24 cellular contexts compared by ENCODE assay signal in the genomic region with DNA sequence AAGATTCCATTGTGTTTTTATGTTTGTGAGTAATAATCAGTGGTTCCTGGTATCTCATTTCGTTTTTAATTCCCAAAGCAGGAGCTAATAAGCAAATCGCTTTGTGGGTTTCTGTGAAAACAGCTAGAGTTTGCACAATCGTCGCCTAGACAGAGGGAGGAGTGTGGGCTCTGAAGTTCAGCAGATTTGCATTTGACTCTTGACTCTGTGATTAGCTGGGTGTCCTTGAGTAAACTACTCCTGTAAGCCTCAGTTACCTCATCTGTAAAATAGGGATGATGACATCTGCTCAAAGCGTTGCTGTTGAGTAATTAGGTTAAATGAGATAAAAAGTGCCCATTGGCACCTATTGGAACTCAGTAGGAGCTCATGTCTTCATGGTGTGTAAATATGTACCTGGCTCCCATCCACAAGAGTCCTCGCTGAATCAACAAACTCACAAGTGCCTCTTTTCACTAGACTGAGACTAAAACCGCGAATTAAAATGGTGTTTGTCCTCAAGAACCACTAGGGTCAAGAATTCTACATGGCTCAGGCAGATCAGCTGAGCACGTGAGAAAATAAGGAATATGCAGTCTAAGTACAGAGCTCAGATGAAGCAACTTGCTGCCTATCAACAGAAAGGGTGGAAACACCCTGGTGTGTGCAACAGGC.
DNase-seq lines count a peak whose midpoint lies in the region; ATAC-seq and TF ChIP-seq lines count a peak whose summit lies in the region.
"Had no signal": no experiment of that assay in that cellular context is flagged by ENCODE, and none has a peak within 500 bp of the region (broad histone marks: within the 10 kb centered on the region; RNA-seq: fewer than 3 reads in every experiment).

No MANE protein-coding gene starts in this region.

- no peaks in the 10 kb centered on the region for H3K36me3 Mint-ChIP-seq in activated T-helper 17 cell treated with anti-CD3 and anti-CD28 coated beads, Interleukin-2, amount 50 U/mL, for 72 hours (ENCODE audit: low read depth)

- intact Hi-C loops in sciatic nerve (cut with DNase I) (no loop called here), gastrocnemius medialis (cut with DNase I; ENCODE audit: low total_unique reads) (no loop called here)

- no peaks in the 10 kb centered on the region for H3K36me3 ChIP-seq in gastrocnemius medialis
- H3K36me3 ChIP-seq: brain microvascular endothelial cell, esophagus muscularis mucosa, gastroesophageal sphincter, MG63, spleen, stomach had no signal

- ATAC-seq in sciatic nerve, result peak; percentile 69
- ATAC-seq in activated T-helper 17 cell treated with anti-CD3 and anti-CD28 coated beads, Interleukin-2, amount 50 U/mL, for 72 hours (replicated peaks), result no peak
- no peak for ATAC-seq in HG03045 (IDR thresholded peaks at IDR 0.05; ENCODE audit: unreplicated experiment)
- ATAC-seq in gastrocnemius medialis, result no peak
- ATAC-seq: effector memory CD8-positive, alpha-beta T cell; gastroesophageal sphincter had no signal

- H3K4me1 ChIP-seq in gastrocnemius medialis, result no peaks in the 10 kb centered on the region
- H3K4me1 ChIP-seq: esophagus muscularis mucosa, gastroesophageal sphincter, spleen, stomach had no signal

- no peak overlapping the region for H3K4me3 ChIP-seq in gastrocnemius medialis
- H3K4me3 ChIP-seq: esophagus muscularis mucosa, gastroesophageal sphincter, MG63, spleen, stomach had no signal

- no peak for TF ChIP-seq CTCF in gastrocnemius medialis (IDR thresholded peaks at IDR 0.05 in 4 of 5, conservative IDR thresholded peaks at IDR 0.05 in 1 of 5)

- no peaks in the 10 kb centered on the region for H3K4me1 Mint-ChIP-seq in activated T-helper 17 cell treated with anti-CD3 and anti-CD28 coated beads, Interleukin-2, amount 50 U/mL, for 72 hours

- in situ Hi-C loops in gastrocnemius medialis (cut with MboI; ENCODE audit: low sequenced_read_pairs in 4 of 4), result no loop called here

- H3K4me3 Mint-ChIP-seq in activated T-helper 17 cell treated with anti-CD3 and anti-CD28 coated beads, Interleukin-2, amount 50 U/mL, for 72 hours, result no peak overlapping the region
- H3K4me3 Mint-ChIP-seq: effector memory CD8-positive, alpha-beta T cell had no signal

- DNase-seq in NCI-H1105 treated with DMSO at 0.1 percent for 48 hours (lab: John Stamatoyannopoulos, UW) (peak; percentile 15), NCI-H1105 (lab: John Stamatoyannopoulos, UW) (no peak), NCI-H187 treated with DMSO at 0.1 percent for 48 hours (lab: John Stamatoyannopoulos, UW) (peak; percentile 68), NCI-H774 (lab: John Stamatoyannopoulos, UW) (peak; percentile 60), sciatic nerve (ENCODE audit: low spot score) (no peak), gastrocnemius medialis (no peak)
- DNase-seq: activated CD8-positive, alpha-beta memory T cell treated with anti-CD3 and anti-CD28 coated beads, Interleukin-2, amount 50 U/mL, for 4 hours; activated effector memory CD4-positive, alpha-beta T cell treated with Interleukin-2 at 50 U/mL for 16 hours; AML-193; brain microvascular endothelial cell; effector memory CD8-positive, alpha-beta T cell; kidney; MG63; NCI-H446; OCI-M1; spleen; stimulated activated CD4-positive, alpha-beta T cell treated with anti-CD3 and anti-CD28 coated beads, Interleukin-4, amount 100 ng/mL, for 4 hours; stomach; trophoblast cell had no signal

- TF ChIP-seq POLR2A in gastrocnemius medialis (IDR thresholded peaks at IDR 0.05), result no peak

- no peak overlapping the region for H3K27ac ChIP-seq in gastrocnemius medialis
- H3K27ac ChIP-seq: 22Rv1, brain microvascular endothelial cell, esophagus muscularis mucosa, gastroesophageal sphincter, spleen, stomach had no signal

- no peaks in the 10 kb centered on the region for H3K9me3 Mint-ChIP-seq in activated T-helper 17 cell treated with anti-CD3 and anti-CD28 coated beads, Interleukin-2, amount 50 U/mL, for 72 hours

- peaks cover 20% of the 10 kb centered on the region for H3K27me3 Mint-ChIP-seq in activated T-helper 17 cell treated with anti-CD3 and anti-CD28 coated beads, Interleukin-2, amount 50 U/mL, for 72 hours

- H3K27ac Mint-ChIP-seq in activated T-helper 17 cell treated with anti-CD3 and anti-CD28 coated beads, Interleukin-2, amount 50 U/mL, for 72 hours, result no peak overlapping the region
- H3K27ac Mint-ChIP-seq: effector memory CD8-positive, alpha-beta T cell had no signal

- no peaks in the 10 kb centered on the region for H3K27me3 ChIP-seq in gastrocnemius medialis
- H3K27me3 ChIP-seq: brain microvascular endothelial cell, esophagus muscularis mucosa, gastroesophageal sphincter, MG63, spleen, stomach had no signal

- H3K9me3 ChIP-seq in gastrocnemius medialis, result no peaks in the 10 kb centered on the region
- H3K9me3 ChIP-seq: esophagus muscularis mucosa, gastroesophageal sphincter, MG63, spleen, stomach had no signal

Comparison
In these comparisons a context has a peak if more than half of its experiments do, and no peak if none do; other contexts are left out.
1. DNase-seq: peak in NCI-H1105 treated with DMSO at 0.1 percent for 48 hours (single experiment), NCI-H187 treated with DMSO at 0.1 percent for 48 hours (single experiment) and NCI-H774 (single experiment); none in NCI-H1105 (single experiment), sciatic nerve (single experiment) and gastrocnemius medialis (0 of 2).